ENCODE assay signal across 4 cellular contexts in the genomic region with DNA sequence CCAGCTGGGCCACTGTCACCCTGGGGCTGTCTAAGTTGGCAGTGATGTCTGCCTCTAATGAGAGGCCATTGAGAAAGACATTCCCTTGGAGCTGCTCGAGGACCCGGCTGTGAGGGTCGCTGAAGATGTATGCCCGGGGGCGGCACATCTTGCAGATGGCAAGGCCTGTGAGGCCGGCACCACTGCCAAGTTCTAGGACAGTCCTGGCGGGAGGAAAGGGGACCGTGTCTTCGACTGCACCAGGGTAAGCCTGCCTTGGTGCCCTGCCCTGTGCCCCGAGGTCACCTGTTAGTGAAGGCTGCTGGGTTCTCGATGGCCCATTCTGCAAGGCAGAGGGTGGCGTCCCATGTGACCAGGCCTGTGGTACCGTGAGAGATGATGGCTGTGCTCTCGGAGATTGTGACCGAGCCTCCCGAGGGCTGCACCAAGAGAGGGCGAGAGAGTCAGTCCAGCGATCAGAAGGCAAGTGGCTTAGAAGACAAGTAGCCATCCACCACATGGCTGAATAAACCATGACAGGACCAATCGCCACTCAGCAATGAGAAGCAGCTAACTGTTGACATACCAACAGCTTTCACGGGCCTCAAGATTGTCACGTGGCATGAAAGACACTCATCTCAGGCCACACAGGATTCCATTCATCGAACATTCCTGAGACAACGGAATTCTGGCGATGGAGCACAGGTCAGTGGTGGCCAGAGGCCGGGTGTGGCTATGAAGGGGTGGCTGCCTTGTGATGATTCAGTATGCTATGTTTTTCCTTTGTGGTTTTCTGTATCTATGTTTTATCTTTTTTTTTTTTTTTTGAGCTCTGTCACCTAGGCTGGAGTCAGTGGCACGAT. TPM values are rescaled to one million over a fixed set of nuclear protein-coding genes. Genes with fewer than 3 reads are reported as not detected.
"Had no signal": no experiment of that assay in that cellular context is flagged by ENCODE, and none has a peak within 500 bp of the region (broad histone marks: within the 10 kb centered on the region; RNA-seq: fewer than 3 reads in every experiment).

No MANE protein-coding gene starts in this region.

RNA-seq across cellular contexts. Expression of a gene that starts 8.1 kb away (rescaled TPM):
- total RNA-seq: ascending aorta, cardiac septum, hepatocyte, urinary bladder had no signal
